In genomic region chr12:14216405-14217294, GRCh38 we compare ENCODE assay signal across 10 cellular contexts.
DNase-seq lines count a peak whose midpoint lies in the region; ATAC-seq and TF ChIP-seq lines count a peak whose summit lies in the region.
"Had no signal": no experiment of that assay in that cellular context is flagged by ENCODE, and none has a peak within 500 bp of the region (broad histone marks: within the 10 kb centered on the region; RNA-seq: fewer than 3 reads in every experiment).

No MANE protein-coding gene starts in this region.

- H3K4me3 ChIP-seq in RWPE2 (ENCODE audit: severe bottlenecking) (no peak overlapping the region), fibroblast of mammary gland (ENCODE audit: control insufficient read depth, low read depth, low read length) (no peak overlapping the region)

- H3K27me3 Mint-ChIP-seq in activated CD4-positive, alpha-beta T cell treated with anti-CD3 and anti-CD28 coated beads, Interleukin-2, amount 10 ng/mL, durations not matched to agents 7 days and 5 days: no peaks in the 10 kb centered on the region

- peaks cover 13% of the 10 kb centered on the region for H3K4me1 Mint-ChIP-seq in activated CD4-positive, alpha-beta T cell treated with anti-CD3 and anti-CD28 coated beads, Interleukin-2, amount 10 ng/mL, durations not matched to agents 7 days and 5 days

- no peak for DNase-seq in activated CD4-positive, alpha-beta T cell treated with anti-CD3 and anti-CD28 coated beads, Interleukin-2, amount 10 ng/mL, durations not matched to agents 7 days and 5 days
- no peak for DNase-seq in activated CD4-positive, alpha-beta T cell treated with anti-CD3 and anti-CD28 coated beads, Interleukin-2, amount 50 U/mL, for 1 hour
- DNase-seq in RWPE2 (ENCODE audit: low spot score) (no peak), fibroblast of mammary gland (ENCODE audit: low read depth) (peak; percentile 19), hypothalamus (lab: John Stamatoyannopoulos, UW) (no peak), CD1c-positive myeloid dendritic cell (ENCODE audit: extremely low spot score) (no peak)
- peak; percentile 28 for DNase-seq in stimulated activated CD8-positive, alpha-beta memory T cell treated with anti-CD3 and anti-CD28 coated beads, Interleukin-4, amount 100 ng/mL, for 48 hours
- DNase-seq: effector CD4-positive, alpha-beta T cell had no signal

- ATAC-seq in RWPE2 (ENCODE audit: low read depth) (no peak), GM21367 (IDR thresholded peaks at IDR 0.05; ENCODE audit: unreplicated experiment) (no peak)
- ATAC-seq: Right ventricle myocardium inferior had no signal

- peak overlapping the region; percentile 19 for H3K4me3 Mint-ChIP-seq in activated CD4-positive, alpha-beta T cell treated with anti-CD3 and anti-CD28 coated beads, Interleukin-2, amount 10 ng/mL, durations not matched to agents 7 days and 5 days

- no peaks in the 10 kb centered on the region for H3K36me3 ChIP-seq in RWPE2 (ENCODE audit: low read depth)

- TF ChIP-seq CTCF in RWPE2 (IDR thresholded peaks at IDR 0.05; ENCODE audit: poor library complexity, severe bottlenecking) (no peak), fibroblast of mammary gland (conservative IDR thresholded peaks at IDR 0.05; ENCODE audit: control insufficient read depth, insufficient read depth, low read depth, low read length) (no peak)

- H3K27me3 ChIP-seq in RWPE2 (ENCODE audit: insufficient read depth, poor library complexity, severe bottlenecking): no peaks in the 10 kb centered on the region

- CTCF ChIA-PET in activated CD4-positive, alpha-beta T cell treated with anti-CD3 and anti-CD28 coated beads, Interleukin-2, amount 10 ng/mL, durations not matched to agents 7 days and 5 days (lab: Charles Lee): interaction anchor here (0.6 kb wide), 1 partner anchor 114 kb away, joined by 3 read pairs; no protein-coding TSS in a partner anchor

- H3K9me3 Mint-ChIP-seq in activated CD4-positive, alpha-beta T cell treated with anti-CD3 and anti-CD28 coated beads, Interleukin-2, amount 10 ng/mL, durations not matched to agents 7 days and 5 days: peaks cover 23% of the 10 kb centered on the region

- peak overlapping the region; percentile 72 for H3K27ac Mint-ChIP-seq in activated CD4-positive, alpha-beta T cell treated with anti-CD3 and anti-CD28 coated beads, Interleukin-2, amount 10 ng/mL, durations not matched to agents 7 days and 5 days

- H3K9me3 ChIP-seq in RWPE2 (ENCODE audit: severe bottlenecking): no peaks in the 10 kb centered on the region

- POLR2A ChIA-PET in activated CD4-positive, alpha-beta T cell treated with anti-CD3 and anti-CD28 coated beads, Interleukin-2, amount 10 ng/mL, durations not matched to agents 7 days and 5 days (lab: Charles Lee): no interaction called here

- H3K36me3 Mint-ChIP-seq in activated CD4-positive, alpha-beta T cell treated with anti-CD3 and anti-CD28 coated beads, Interleukin-2, amount 10 ng/mL, durations not matched to agents 7 days and 5 days (ENCODE audit: low read depth): peaks cover 8% of the 10 kb centered on the region

- H3K4me1 ChIP-seq in RWPE2 (ENCODE audit: insufficient read depth, poor library complexity, severe bottlenecking): peaks cover 5% of the 10 kb centered on the region

- H3K27ac ChIP-seq in RWPE2 (ENCODE audit: poor library complexity, severe bottlenecking): peak overlapping the region; percentile 17

Comparison
In these comparisons a context has a peak if more than half of its experiments do, and no peak if none do; other contexts are left out.
1. DNase-seq: peak in fibroblast of mammary gland (single experiment) and stimulated activated CD8-positive, alpha-beta memory T cell treated with anti-CD3 and anti-CD28 coated beads, Interleukin-4, amount 100 ng/mL, for 48 hours (single experiment); none in activated CD4-positive, alpha-beta T cell treated with anti-CD3 and anti-CD28 coated beads, Interleukin-2, amount 10 ng/mL, durations not matched to agents 7 days and 5 days (single experiment), activated CD4-positive, alpha-beta T cell treated with anti-CD3 and anti-CD28 coated beads, Interleukin-2, amount 50 U/mL, for 1 hour (single experiment), RWPE2 (single experiment), hypothalamus (0 of 51) and CD1c-positive myeloid dendritic cell (single experiment).